Comparison of ENCODE assay signal across 9 cellular contexts in the genomic region with DNA sequence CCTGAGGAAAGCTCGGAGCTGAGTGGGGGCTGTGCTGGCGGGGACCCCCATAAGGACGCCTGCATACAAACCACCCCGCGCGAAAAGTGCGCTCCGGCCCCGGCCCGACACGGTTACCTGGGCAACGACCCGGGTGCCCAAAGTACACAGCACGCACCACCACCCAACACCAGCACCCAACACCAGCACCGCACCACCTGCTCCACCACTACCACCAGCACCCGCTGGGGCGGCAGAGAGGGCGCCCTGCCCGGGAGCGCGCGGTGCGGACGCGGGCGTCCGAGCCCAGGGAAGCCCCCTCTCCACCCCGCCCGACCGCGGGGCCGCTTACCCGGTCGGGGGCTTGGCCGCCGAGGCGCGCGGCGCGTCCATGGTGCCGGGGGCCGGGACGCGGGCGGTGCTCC. TPM values are rescaled to one million over a fixed set of nuclear protein-coding genes. Genes with fewer than 3 reads are reported as not detected.
DNase-seq lines count a peak whose midpoint lies in the region; ATAC-seq and TF ChIP-seq lines count a peak whose summit lies in the region.
"Had no signal": no experiment of that assay in that cellular context is flagged by ENCODE, and none has a peak within 500 bp of the region (broad histone marks: within the 10 kb centered on the region; RNA-seq: fewer than 3 reads in every experiment).

No MANE protein-coding gene starts in this region.

- POLR2A ChIA-PET in T-cell (lab: Charles Lee), result no interaction called here

- intact Hi-C loops in colonic mucosa (cut with DNase I), result no loop called here

- H3K27ac Mint-ChIP-seq in T-cell, result no peak overlapping the region

- TF ChIP-seq CTCF in colonic mucosa (IDR thresholded peaks at IDR 0.05), result no peak

- DNase-seq in ACHN (peak; percentile 79), colonic mucosa (peak; percentile 68), T-cell (no peak)
- DNase-seq in Jurkat, Clone E6-1 (ENCODE audit: low read depth, low spot score), result no peak

- H3K4me3 ChIP-seq in Jurkat, Clone E6-1 (ENCODE audit: low read length), result peak overlapping the region; percentile 11; the same call in 1 of the 2 replicates
- H3K4me3 ChIP-seq in colonic mucosa (peak overlapping the region; percentile 58), mucosa of stomach (ENCODE audit: low read length) (peak overlapping the region; percentile 58)

- peak overlapping the region; percentile 78 to 92 for H3K9ac ChIP-seq in colonic mucosa (ENCODE audit: low read depth in 2 of 2, low read length in 2 of 2)
- H3K9ac ChIP-seq in mucosa of stomach (ENCODE audit: low read length), result peak overlapping the region; percentile 69

- H3K27me3 ChIP-seq in colonic mucosa (peaks cover 4% of the 10 kb centered on the region), mucosa of stomach (ENCODE audit: control insufficient read depth, insufficient read depth, low read length) (no peaks in the 10 kb centered on the region)

- peaks cover 46 to 49% of the 10 kb centered on the region in 2 donors for H3K27me3 Mint-ChIP-seq in T-cell

- H3K4me1 ChIP-seq in colonic mucosa (no peaks in the 10 kb centered on the region), mucosa of stomach (ENCODE audit: control insufficient read depth, insufficient read depth, low read length) (peaks cover 32% of the 10 kb centered on the region)

- no peaks in the 10 kb centered on the region for H3K36me3 Mint-ChIP-seq in T-cell

- CTCF ChIA-PET in T-cell (lab: Charles Lee), result no interaction called here

- no peaks in the 10 kb centered on the region for H3K9me3 Mint-ChIP-seq in T-cell

- H3K9me3 ChIP-seq in colonic mucosa, result no peaks in the 10 kb centered on the region
- H3K9me3 ChIP-seq in mucosa of stomach (ENCODE audit: control insufficient read depth, low read length), result no peaks in the 10 kb centered on the region

- H3K4me1 Mint-ChIP-seq in T-cell, result peaks cover 4 to 14% (median 13%) of the 10 kb centered on the region in 3 donors

- in situ Hi-C loops in ACHN (cut with HindIII; ENCODE audit: low pct_ligation_motif_present, low pct_unique_long_range_greater_than_20kb, low sequenced_read_pairs), result no loop called here

- peak overlapping the region; percentile 66 for H3K27ac ChIP-seq in colonic mucosa

- ATAC-seq in GM18861 (IDR thresholded peaks at IDR 0.05; ENCODE audit: unreplicated experiment), result no peak
- no peak for ATAC-seq in T-cell (replicated peaks in 1 of 4)
- ATAC-seq in GM18502 (IDR thresholded peaks at IDR 0.05; ENCODE audit: poor library complexity, unreplicated experiment), result no peak
- ATAC-seq in GM21717 (IDR thresholded peaks at IDR 0.05; ENCODE audit: unreplicated experiment), result no peak

- H3K36me3 ChIP-seq in colonic mucosa (no peaks in the 10 kb centered on the region), mucosa of stomach (ENCODE audit: control insufficient read depth, insufficient read depth, low read length) (no peaks in the 10 kb centered on the region)

- H3K4me3 Mint-ChIP-seq in T-cell, result peak overlapping the region in 1 of 3 donors; percentile 55

RNA-seq across cellular contexts. Expression of a gene that starts 0.3 kb away (rescaled TPM):
- 3.1 TPM for polyA plus RNA-seq in Jurkat, Clone E6-1 (2012; ENCODE audit: insufficient read depth, insufficient read length)
- 10 to 100 TPM; 36.8 to 49.2 TPM for total RNA-seq in colonic mucosa
- total RNA-seq in T-cell, result under 1 TPM in 4 of 5 donors, not detected in 1; 0.07 to 0.26 (median 0.17) TPM
- total RNA-seq: activated CD8-positive, alpha-beta memory T cell treated with anti-CD3 and anti-CD28 coated beads for 36 hours had no signal

Comparison
In these comparisons a context has a peak if more than half of its experiments do, and no peak if none do; other contexts are left out.
1. DNase-seq: peak in ACHN (single experiment) and colonic mucosa (single experiment); none in Jurkat, Clone E6-1 (single experiment) and T-cell (0 of 34).
2. RNA of a gene that starts 0.3 kb away (total RNA-seq): 36.8 to 49.2 TPM in colonic mucosa; 0.07 to 0.26 TPM in T-cell; every median in the first group is over 10 times any median in the second.
3. Peak in every context shown above with its lines, with median percentiles within 50 percentile points of each other: H3K4me3 ChIP-seq.